In genomic region chr11:100837294-100837693, GRCh38 we compare ENCODE assay signal across 38 cellular contexts.
"Had no signal": no experiment of that assay in that cellular context is flagged by ENCODE, and none has a peak within 500 bp of the region (broad histone marks: within the 10 kb centered on the region; RNA-seq: fewer than 3 reads in every experiment).

No MANE protein-coding gene starts in this region.

- H3K27me3 ChIP-seq: ascending aorta, cardiac muscle cell had no signal

- DNase-seq: activated CD4-positive, alpha-beta memory T cell treated with anti-CD3 and anti-CD28 coated beads, Interleukin-2, amount 10 ng/mL, durations not matched to agents 7 days and 5 days; activated CD4-positive, alpha-beta T cell treated with anti-CD3 and anti-CD28 coated beads for 1 hour; activated CD4-positive, alpha-beta T cell treated with anti-CD3 and anti-CD28 coated beads for 36 hours; activated CD4-positive, alpha-beta T cell treated with anti-CD3 and anti-CD28 coated beads for 48 hours; activated CD4-positive, alpha-beta T cell treated with anti-CD3 and anti-CD28 coated beads, Interleukin-2, amount 10 ng/mL, durations not matched to agents 7 days and 5 days; activated CD4-positive, alpha-beta T cell treated with anti-CD3 and anti-CD28 coated beads, Interleukin-2, amount 50 U/mL, for 48 hours; activated CD4-positive, CD25-positive, alpha-beta regulatory T cell; activated CD8-positive, alpha-beta memory T cell treated with anti-CD3 and anti-CD28 coated beads for 24 hours; activated CD8-positive, alpha-beta memory T cell treated with anti-CD3 and anti-CD28 coated beads, Interleukin-2, amount 10 ng/mL, durations not matched to agents 7 days and 5 days; activated CD8-positive, alpha-beta memory T cell treated with anti-CD3 and anti-CD28 coated beads, Interleukin-2, amount 50 U/mL, for 48 hours; activated CD8-positive, alpha-beta T cell treated with anti-CD3 and anti-CD28 coated beads, Interleukin-2, amount 10 ng/mL, durations not matched to agents 7 days and 5 days; activated effector memory CD4-positive, alpha-beta T cell treated with Interleukin-2 at 50 U/mL for 16 hours; activated gamma-delta T cell; activated naive CD4-positive, alpha-beta T cell treated with anti-CD3 and anti-CD28 coated beads, Interleukin-2, amount 10 ng/mL, durations not matched to agents 7 days and 5 days; activated naive CD4-positive, alpha-beta T cell treated with Interleukin-2 at 50 U/mL for 16 hours; activated naive CD8-positive, alpha-beta T cell treated with anti-CD3 and anti-CD28 coated beads, Interleukin-2, amount 10 ng/mL, durations not matched to agents 7 days and 5 days; activated naive CD8-positive, alpha-beta T cell treated with anti-CD3 and anti-CD28 coated beads, Interleukin-2, amount 50 U/mL, for 24 hours; activated T-cell treated with anti-CD3 and anti-CD28 coated beads, Interleukin-2, amount 50 U/mL, for 24 hours; activated T-cell treated with anti-CD3 and anti-CD28 coated beads, Interleukin-2, amount 50 U/mL, for 48 hours; amygdala; anterior cingulate cortex; caudate nucleus; cerebellar nuclear complex; T-helper 1 cell; T-helper 2 cell; T-helper 9 cell had no signal

- H3K4me3 Mint-ChIP-seq: activated CD4-positive, alpha-beta memory T cell treated with anti-CD3 and anti-CD28 coated beads, Interleukin-2, amount 10 ng/mL, durations not matched to agents 7 days and 5 days; activated CD4-positive, alpha-beta T cell treated with anti-CD3 and anti-CD28 coated beads for 36 hours; activated CD4-positive, alpha-beta T cell treated with anti-CD3 and anti-CD28 coated beads, Interleukin-2, amount 10 ng/mL, durations not matched to agents 7 days and 5 days; activated CD8-positive, alpha-beta memory T cell treated with anti-CD3 and anti-CD28 coated beads, Interleukin-2, amount 10 ng/mL, durations not matched to agents 7 days and 5 days; activated CD8-positive, alpha-beta T cell treated with anti-CD3 and anti-CD28 coated beads, Interleukin-2, amount 10 ng/mL, durations not matched to agents 7 days and 5 days; activated naive CD4-positive, alpha-beta T cell treated with anti-CD3 and anti-CD28 coated beads, Interleukin-2, amount 10 ng/mL, durations not matched to agents 7 days and 5 days; activated naive CD4-positive, alpha-beta T cell treated with anti-CD3 and anti-CD28 coated beads, Interleukin-2, amount 50 U/mL, for 24 hours; activated naive CD8-positive, alpha-beta T cell; activated naive CD8-positive, alpha-beta T cell treated with anti-CD3 and anti-CD28 coated beads, Interleukin-2, amount 10 ng/mL, durations not matched to agents 7 days and 5 days; activated naive CD8-positive, alpha-beta T cell treated with anti-CD3 and anti-CD28 coated beads, Interleukin-2, amount 50 U/mL, for 24 hours; activated T-cell treated with anti-CD3 and anti-CD28 coated beads, Interleukin-2, amount 50 U/mL, for 24 hours; brain; central memory CD8-positive, alpha-beta T cell; T-helper 1 cell treated with Interleukin-12 subunit alpha and Interleukin-12 subunit beta and Interleukin-4 antibody, amounts not matched to agents 30 μg/mL and 1 μg/mL, for 36 hours; T-helper 2 cell treated with Interferon-gamma antibody and Interleukin-4, amounts not matched to agents 5 μg/mL and 100 μg/mL, for 36 hours had no signal

- H3K27me3 Mint-ChIP-seq: activated CD4-positive, alpha-beta memory T cell treated with anti-CD3 and anti-CD28 coated beads, Interleukin-2, amount 10 ng/mL, durations not matched to agents 7 days and 5 days; activated CD4-positive, alpha-beta T cell treated with anti-CD3 and anti-CD28 coated beads for 36 hours; activated CD4-positive, alpha-beta T cell treated with anti-CD3 and anti-CD28 coated beads, Interleukin-2, amount 10 ng/mL, durations not matched to agents 7 days and 5 days; activated CD8-positive, alpha-beta memory T cell treated with anti-CD3 and anti-CD28 coated beads, Interleukin-2, amount 10 ng/mL, durations not matched to agents 7 days and 5 days; activated naive CD4-positive, alpha-beta T cell treated with anti-CD3 and anti-CD28 coated beads, Interleukin-2, amount 10 ng/mL, durations not matched to agents 7 days and 5 days; activated naive CD4-positive, alpha-beta T cell treated with anti-CD3 and anti-CD28 coated beads, Interleukin-2, amount 50 U/mL, for 24 hours; activated naive CD8-positive, alpha-beta T cell; activated naive CD8-positive, alpha-beta T cell treated with anti-CD3 and anti-CD28 coated beads, Interleukin-2, amount 10 ng/mL, durations not matched to agents 7 days and 5 days; activated T-cell treated with anti-CD3 and anti-CD28 coated beads, Interleukin-2, amount 50 U/mL, for 24 hours; central memory CD8-positive, alpha-beta T cell had no signal

- ATAC-seq: activated CD4-positive, alpha-beta T cell treated with anti-CD3 and anti-CD28 coated beads for 36 hours; activated CD4-positive, CD25-positive, alpha-beta regulatory T cell treated with anti-CD3 and anti-CD28 coated beads, Interleukin-2, amount 50 U/mL, for 24 hours; activated CD8-positive, alpha-beta memory T cell treated with anti-CD3 and anti-CD28 coated beads, Interleukin-2, amount 10 ng/mL, durations not matched to agents 7 days and 5 days; activated CD8-positive, alpha-beta T cell treated with anti-CD3 and anti-CD28 coated beads, Interleukin-2, amount 10 ng/mL, durations not matched to agents 7 days and 5 days; activated naive CD8-positive, alpha-beta T cell treated with anti-CD3 and anti-CD28 coated beads, Interleukin-2, amount 50 U/mL, for 24 hours had no signal

- FAIRE-seq: bronchial epithelial cell, TTC549 had no signal

- H3K27ac ChIP-seq: ascending aorta, cardiac muscle cell had no signal

- H3K4me1 Mint-ChIP-seq: activated CD4-positive, alpha-beta memory T cell treated with anti-CD3 and anti-CD28 coated beads, Interleukin-2, amount 10 ng/mL, durations not matched to agents 7 days and 5 days; activated CD4-positive, alpha-beta T cell treated with anti-CD3 and anti-CD28 coated beads for 36 hours; activated CD4-positive, alpha-beta T cell treated with anti-CD3 and anti-CD28 coated beads, Interleukin-2, amount 10 ng/mL, durations not matched to agents 7 days and 5 days; activated CD8-positive, alpha-beta memory T cell treated with anti-CD3 and anti-CD28 coated beads, Interleukin-2, amount 10 ng/mL, durations not matched to agents 7 days and 5 days; activated naive CD4-positive, alpha-beta T cell treated with anti-CD3 and anti-CD28 coated beads, Interleukin-2, amount 10 ng/mL, durations not matched to agents 7 days and 5 days; activated naive CD4-positive, alpha-beta T cell treated with anti-CD3 and anti-CD28 coated beads, Interleukin-2, amount 50 U/mL, for 24 hours; activated naive CD8-positive, alpha-beta T cell treated with anti-CD3 and anti-CD28 coated beads, Interleukin-2, amount 10 ng/mL, durations not matched to agents 7 days and 5 days; activated naive CD8-positive, alpha-beta T cell treated with anti-CD3 and anti-CD28 coated beads, Interleukin-2, amount 50 U/mL, for 24 hours; central memory CD8-positive, alpha-beta T cell had no signal

- H3K4me1 ChIP-seq: ascending aorta had no signal

- H3K4me3 ChIP-seq: ascending aorta, cardiac muscle cell had no signal

- H3K36me3 ChIP-seq: ascending aorta, cardiac muscle cell had no signal

- H3K9me3 ChIP-seq: ascending aorta had no signal

- H3K9me3 Mint-ChIP-seq: activated CD4-positive, alpha-beta T cell treated with anti-CD3 and anti-CD28 coated beads, Interleukin-2, amount 10 ng/mL, durations not matched to agents 7 days and 5 days; activated naive CD4-positive, alpha-beta T cell treated with anti-CD3 and anti-CD28 coated beads, Interleukin-2, amount 50 U/mL, for 24 hours; activated T-cell treated with anti-CD3 and anti-CD28 coated beads, Interleukin-2, amount 50 U/mL, for 24 hours; T-helper 1 cell treated with Interleukin-12 subunit alpha and Interleukin-12 subunit beta and Interleukin-4 antibody, amounts not matched to agents 30 μg/mL and 1 μg/mL, for 36 hours had no signal

- H3K27ac Mint-ChIP-seq: activated CD4-positive, alpha-beta memory T cell treated with anti-CD3 and anti-CD28 coated beads, Interleukin-2, amount 10 ng/mL, durations not matched to agents 7 days and 5 days; activated CD4-positive, alpha-beta T cell treated with anti-CD3 and anti-CD28 coated beads for 36 hours; activated CD4-positive, alpha-beta T cell treated with anti-CD3 and anti-CD28 coated beads, Interleukin-2, amount 10 ng/mL, durations not matched to agents 7 days and 5 days; activated CD8-positive, alpha-beta memory T cell treated with anti-CD3 and anti-CD28 coated beads, Interleukin-2, amount 10 ng/mL, durations not matched to agents 7 days and 5 days; activated CD8-positive, alpha-beta T cell treated with anti-CD3 and anti-CD28 coated beads, Interleukin-2, amount 10 ng/mL, durations not matched to agents 7 days and 5 days; activated naive CD4-positive, alpha-beta T cell treated with anti-CD3 and anti-CD28 coated beads, Interleukin-2, amount 10 ng/mL, durations not matched to agents 7 days and 5 days; activated naive CD4-positive, alpha-beta T cell treated with anti-CD3 and anti-CD28 coated beads, Interleukin-2, amount 50 U/mL, for 24 hours; activated naive CD8-positive, alpha-beta T cell; activated naive CD8-positive, alpha-beta T cell treated with anti-CD3 and anti-CD28 coated beads, Interleukin-2, amount 10 ng/mL, durations not matched to agents 7 days and 5 days; activated naive CD8-positive, alpha-beta T cell treated with anti-CD3 and anti-CD28 coated beads, Interleukin-2, amount 50 U/mL, for 24 hours; activated T-cell treated with anti-CD3 and anti-CD28 coated beads, Interleukin-2, amount 50 U/mL, for 24 hours; activated T-helper 2 cell treated with anti-CD3 and anti-CD28 coated beads, Interferon-gamma antibody, Interleukin-2, Interleukin-4, amounts not matched to agents 10 μg/mL and 5 μg/mL and 100 μg/mL, durations not matched to agents 14 hours and 24 hours and 36 hours; brain; T-helper 1 cell treated with Interleukin-12 subunit alpha and Interleukin-12 subunit beta and Interleukin-4 antibody, amounts not matched to agents 30 μg/mL and 1 μg/mL, for 36 hours; T-helper 2 cell treated with Interferon-gamma antibody and Interleukin-4, amounts not matched to agents 5 μg/mL and 100 μg/mL, for 36 hours had no signal

- H3K36me3 Mint-ChIP-seq: activated CD8-positive, alpha-beta memory T cell treated with anti-CD3 and anti-CD28 coated beads, Interleukin-2, amount 10 ng/mL, durations not matched to agents 7 days and 5 days; activated naive CD4-positive, alpha-beta T cell treated with anti-CD3 and anti-CD28 coated beads, Interleukin-2, amount 10 ng/mL, durations not matched to agents 7 days and 5 days; activated naive CD4-positive, alpha-beta T cell treated with anti-CD3 and anti-CD28 coated beads, Interleukin-2, amount 50 U/mL, for 24 hours; activated naive CD8-positive, alpha-beta T cell; activated naive CD8-positive, alpha-beta T cell treated with anti-CD3 and anti-CD28 coated beads, Interleukin-2, amount 10 ng/mL, durations not matched to agents 7 days and 5 days had no signal
